ENCODE assay signal across 7 cellular contexts in genomic region chr15:40322531-40323238, GRCh38. TPM values are rescaled to one million over a fixed set of nuclear protein-coding genes. Genes with fewer than 3 reads are reported as not detected.
DNase-seq lines count a peak whose midpoint lies in the region; ATAC-seq and TF ChIP-seq lines count a peak whose summit lies in the region.

No MANE protein-coding gene starts in this region.

- peak overlapping the region; percentile 18 for H3K4me3 ChIP-seq in HFF-Myc (replicated peaks; ENCODE audit: low read depth, low read length)
- peak overlapping the region; percentile 41 to 54 (median 46) for H3K4me3 ChIP-seq in skeletal muscle tissue (ENCODE audit: low read length in 3 of 3)

- CTCF ChIA-PET in T-cell (lab: Charles Lee): interaction anchor here (0.6 to 2.0 kb wide), 14 partner anchors 9 to 95 kb away, joined by 3 to 35 read pairs (median 4); partner anchors contain the start of genes PLCB2 (in 2 of the 2) and CCDC9B (in 1 of the 2)

- POLR2A ChIA-PET in T-cell (lab: Charles Lee): interaction anchor here (0.8 to 1.2 kb wide), 4 partner anchors 11 to 246 kb away, joined by 3 to 5 read pairs (median 3); partner anchors contain the start of gene RPUSD2 (in 1 of the 2)

- H3K4me1 Mint-ChIP-seq in T-cell: peaks cover 32 to 34% (median 32%) of the 10 kb centered on the region in 3 donors
- peaks cover 28% of the 10 kb centered on the region for H3K4me1 Mint-ChIP-seq in glutamatergic neuron (ENCODE audit: low read depth, unreplicated experiment)

- peak overlapping the region; percentile 63 to 81 (median 77) for H3K4me3 Mint-ChIP-seq in T-cell
- H3K4me3 Mint-ChIP-seq in glutamatergic neuron (ENCODE audit: unreplicated experiment): peak overlapping the region; percentile 81

- DNase-seq in HFF-Myc (ENCODE audit: extremely low read depth, low read depth): no peak
- DNase-seq in T-cell: peak in 1 of 34 experiments; percentile 19
- DNase-seq in glutamatergic neuron: no peak
- DNase-seq in NCI-H146 treated with DMSO at 0.1 percent for 48 hours (lab: John Stamatoyannopoulos, UW; ENCODE audit: unreplicated experiment): no peak
- no peak for DNase-seq in stimulated activated naive CD4-positive, alpha-beta T cell treated with Interleukin-2 at 50 U/mL for 16 hours (lab: John Stamatoyannopoulos, UW)

- H3K9me3 ChIP-seq in skeletal muscle tissue (ENCODE audit: control insufficient read depth in 3 of 3, low read length in 3 of 3): no peaks in the 10 kb centered on the region

- peak overlapping the region; percentile 70 for H3K27ac ChIP-seq in skeletal muscle tissue (ENCODE audit: low read depth, low read length)

- ATAC-seq in T-cell (replicated peaks in 1 of 4) (peak in 1 of 4 experiments; percentile 0), GM18502 (IDR thresholded peaks at IDR 0.05; ENCODE audit: poor library complexity, unreplicated experiment) (no peak)

- H3K9me3 Mint-ChIP-seq in T-cell: no peaks in the 10 kb centered on the region
- peaks cover 9% of the 10 kb centered on the region for H3K9me3 Mint-ChIP-seq in glutamatergic neuron (ENCODE audit: unreplicated experiment)

- H3K36me3 Mint-ChIP-seq in T-cell (no peaks in the 10 kb centered on the region), glutamatergic neuron (ENCODE audit: unreplicated experiment) (no peaks in the 10 kb centered on the region)

- TF ChIP-seq CTCF in HFF-Myc (IDR thresholded peaks at IDR 0.05; ENCODE audit: low read depth, low read length, missing control alignments): no peak
- no peak for TF ChIP-seq CTCF in glutamatergic neuron (IDR thresholded peaks at IDR 0.05; ENCODE audit: partially characterized antibody, unreplicated experiment)

- H3K27me3 ChIP-seq in skeletal muscle tissue (ENCODE audit: control insufficient read depth in 3 of 3, insufficient read depth in 3 of 3, low read length in 3 of 3): no peaks in the 10 kb centered on the region

- peaks cover 0 to 6% (median 2%) of the 10 kb centered on the region in 3 donors for H3K36me3 ChIP-seq in skeletal muscle tissue (ENCODE audit: control insufficient read depth in 3 of 3, insufficient read depth in 3 of 3, low read length in 3 of 3)

- H3K27me3 Mint-ChIP-seq in T-cell (peaks cover 0 to 9% of the 10 kb centered on the region in 2 donors), glutamatergic neuron (ENCODE audit: unreplicated experiment) (peaks cover 6% of the 10 kb centered on the region)

- H3K27ac Mint-ChIP-seq in T-cell (peak overlapping the region; percentile 76 to 83), glutamatergic neuron (ENCODE audit: unreplicated experiment) (no peak overlapping the region)

- peak overlapping the region in 2 of 3 donors; percentile 47 to 60 for H3K9ac ChIP-seq in skeletal muscle tissue (ENCODE audit: low read depth in 1 of 3, low read length in 3 of 3)

- peaks cover 20 to 35% (median 29%) of the 10 kb centered on the region in 3 donors for H3K4me1 ChIP-seq in skeletal muscle tissue (ENCODE audit: control insufficient read depth in 3 of 3, insufficient read depth in 3 of 3, low read length in 3 of 3)

RNA-seq across cellular contexts. Expression of gene INAFM2, which starts 0.8 kb away (rescaled TPM):
- total RNA-seq in T-cell (10 to 100 TPM in 1 of 5 donors, 1 to 10 TPM in 4; 5.5 to 10.9 (median 6.4) TPM), glutamatergic neuron (ENCODE audit: unreplicated experiment) (15.9 TPM), skeletal muscle tissue (11.5 TPM)

RNA-seq across cellular contexts. Expression of gene PLCB2, which starts 14.9 kb away (rescaled TPM):
- total RNA-seq in T-cell: 100 to 1,000 TPM; 242 to 293 (median 245) TPM
- 2.6 TPM for total RNA-seq in glutamatergic neuron (ENCODE audit: unreplicated experiment)
- 3.7 TPM for total RNA-seq in skeletal muscle tissue

RNA-seq across cellular contexts. Expression of gene CCDC9B, which starts 18.1 kb away (rescaled TPM):
- total RNA-seq in T-cell (1 to 10 TPM in 4 of 5 donors, under 1 TPM in 1; 0.80 to 2.2 (median 1.7) TPM), glutamatergic neuron (ENCODE audit: unreplicated experiment) (0.49 TPM), skeletal muscle tissue (2.1 TPM)

RNA-seq across cellular contexts. Expression of gene PHGR1, which starts 28.1 kb away (rescaled TPM):
- under 1 TPM in 1 of 5 donors, not detected in 4; 0.70 TPM for total RNA-seq in T-cell
- not detected for total RNA-seq in glutamatergic neuron (ENCODE audit: unreplicated experiment)
- total RNA-seq in skeletal muscle tissue: not detected

RNA-seq across cellular contexts. Expression of gene DISP2, which starts 35.3 kb away (rescaled TPM):
- 1 to 10 TPM in 1 of 5 donors, under 1 TPM in 4; 0.03 to 1.4 (median 0.18) TPM for total RNA-seq in T-cell
- 44.3 TPM for total RNA-seq in glutamatergic neuron (ENCODE audit: unreplicated experiment)
- total RNA-seq in skeletal muscle tissue: under 0.01 TPM

Comparison
In these comparisons a context has a peak if more than half of its experiments do, and no peak if none do; other contexts are left out.
1. RNA of gene PLCB2, which starts 14.9 kb away (total RNA-seq): 242 to 293 TPM in T-cell; 3.7 TPM in skeletal muscle tissue (single experiment) and 2.6 TPM in glutamatergic neuron (single experiment); every median in the first group is over 10 times any median in the second.